ENCODE assay signal across 16 cellular contexts in the genomic region with DNA sequence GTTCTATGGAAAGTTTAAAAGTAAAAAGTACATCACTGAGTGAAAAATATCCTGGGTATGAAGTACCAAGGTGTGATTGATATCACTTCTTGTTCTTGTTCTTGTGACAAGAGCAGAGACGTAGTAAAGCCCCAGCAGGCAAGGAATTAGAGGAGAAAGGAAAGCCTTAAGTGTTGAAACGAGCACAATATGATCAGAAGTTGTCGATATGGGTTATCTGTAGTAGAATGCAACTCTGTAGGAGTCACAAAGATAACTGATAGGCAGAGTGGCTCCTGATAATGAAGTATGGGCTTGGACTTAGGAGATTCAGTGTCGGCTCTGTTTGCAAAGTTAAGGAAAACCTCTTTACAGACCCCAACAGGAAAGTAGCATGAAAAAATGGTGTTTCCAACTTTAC.
A peak's percentile ranks its signal among the peaks of the same experiment; 100 is the strongest.
DNase-seq lines count a peak whose midpoint lies in the region; ATAC-seq and TF ChIP-seq lines count a peak whose summit lies in the region.
"Had no signal": no experiment of that assay in that cellular context is flagged by ENCODE, and none has a peak within 500 bp of the region (broad histone marks: within the 10 kb centered on the region; RNA-seq: fewer than 3 reads in every experiment).

No MANE protein-coding gene starts in this region.

- H3K4me2 ChIP-seq in hepatocyte (peak overlapping the region; percentile 47), smooth muscle cell (no peak overlapping the region)
- H3K4me2 ChIP-seq: A549; BLaER1 treated with 17β-estradiol and CSF1 and Interleukin-3, amounts not matched to agents 10 nM and 100 nM had no signal

- H3K4me1 ChIP-seq in HUES6 (ENCODE audit: control insufficient read depth, insufficient read depth, low read length): peaks cover 3% of the 10 kb centered on the region; the same call in 1 of the 2 replicates
- no peaks in the 10 kb centered on the region for H3K4me1 ChIP-seq in hepatocyte (ENCODE audit: insufficient read depth)
- no peaks in the 10 kb centered on the region for H3K4me1 ChIP-seq in smooth muscle cell (ENCODE audit: low read depth)
- H3K4me1 ChIP-seq: A549; BLaER1 treated with 17β-estradiol and CSF1 and Interleukin-3, amounts not matched to agents 10 nM and 100 nM; Caco-2 had no signal

- DNase-seq in hepatocyte (ENCODE audit: low spot score): no peak
- DNase-seq in smooth muscle cell (lab: John Stamatoyannopoulos, UW; ENCODE audit: unreplicated experiment): no peak
- no peak for DNase-seq in NCI-H82 treated with DMSO at 0.1 percent for 48 hours (lab: John Stamatoyannopoulos, UW; ENCODE audit: unreplicated experiment)
- DNase-seq: AML-193; Caco-2; Calu3; CD4-positive, alpha-beta T cell; CD8-positive, alpha-beta T cell; DMS79 treated with DMSO at 0.1 percent for 48 hours; GF-D8 had no signal

- H3K79me2 ChIP-seq in hepatocyte (no peaks in the 10 kb centered on the region), smooth muscle cell (ENCODE audit: low read depth) (no peaks in the 10 kb centered on the region)

- H3K9ac ChIP-seq in HUES6 (ENCODE audit: low read length): peak overlapping the region; percentile 39
- no peak overlapping the region for H3K9ac ChIP-seq in smooth muscle cell (ENCODE audit: low read depth)
- H3K9ac ChIP-seq: BLaER1 treated with 17β-estradiol and CSF1 and Interleukin-3, amounts not matched to agents 10 nM and 100 nM had no signal

- H3K27me3 ChIP-seq in HUES6 (ENCODE audit: control insufficient read depth, insufficient read depth, low read length) (no peaks in the 10 kb centered on the region), hepatocyte (no peaks in the 10 kb centered on the region), smooth muscle cell (ENCODE audit: low read depth) (no peaks in the 10 kb centered on the region)
- H3K27me3 ChIP-seq: BLaER1 treated with 17β-estradiol and CSF1 and Interleukin-3, amounts not matched to agents 10 nM and 100 nM had no signal

- TF ChIP-seq CTCF in hepatocyte (IDR thresholded peaks at IDR 0.05; ENCODE audit: poor library complexity) (no peak), smooth muscle cell (IDR thresholded peaks at IDR 0.05; ENCODE audit: borderline replicate concordance, insufficient read depth, poor library complexity, severe bottlenecking) (no peak)

- H3K27ac ChIP-seq in HUES6 (ENCODE audit: low read depth, low read length): no peak overlapping the region
- H3K27ac ChIP-seq in hepatocyte: no peak overlapping the region
- no peak overlapping the region for H3K27ac ChIP-seq in smooth muscle cell (ENCODE audit: low read depth)
- H3K27ac ChIP-seq: 22Rv1; A549; BLaER1 treated with 17β-estradiol and CSF1 and Interleukin-3, amounts not matched to agents 10 nM and 100 nM; C4-2B had no signal

- H3K4me3 ChIP-seq in HUES6 (ENCODE audit: low read depth, low read length): no peak overlapping the region
- H3K4me3 ChIP-seq in hepatocyte: no peak overlapping the region
- no peak overlapping the region for H3K4me3 ChIP-seq in smooth muscle cell
- H3K4me3 ChIP-seq: A549; BLaER1 treated with 17β-estradiol and CSF1 and Interleukin-3, amounts not matched to agents 10 nM and 100 nM had no signal

- H3K9me2 ChIP-seq in hepatocyte (replicated peaks; ENCODE audit: insufficient read depth): no peaks in the 10 kb centered on the region

- peak overlapping the region; percentile 53 for H2AFZ ChIP-seq in hepatocyte
- peak overlapping the region; percentile 20 for H2AFZ ChIP-seq in smooth muscle cell (ENCODE audit: low read depth)

- H3K36me3 ChIP-seq in HUES6 (ENCODE audit: control insufficient read depth, insufficient read depth, low read length) (no peaks in the 10 kb centered on the region), hepatocyte (replicated peaks; ENCODE audit: insufficient read depth, low read depth) (no peaks in the 10 kb centered on the region), smooth muscle cell (ENCODE audit: low read depth) (no peaks in the 10 kb centered on the region)
- H3K36me3 ChIP-seq: BLaER1 treated with 17β-estradiol and CSF1 and Interleukin-3, amounts not matched to agents 10 nM and 100 nM had no signal

- no peak for ATAC-seq in HG02571 (IDR thresholded peaks at IDR 0.05; ENCODE audit: unreplicated experiment)
- ATAC-seq: A549; CD8-positive, alpha-beta T cell had no signal

- H4K20me1 ChIP-seq in hepatocyte (ENCODE audit: insufficient read depth, poor library complexity, severe bottlenecking) (no peaks in the 10 kb centered on the region), smooth muscle cell (ENCODE audit: low read depth) (no peaks in the 10 kb centered on the region)
- H4K20me1 ChIP-seq: BLaER1 treated with 17β-estradiol and CSF1 and Interleukin-3, amounts not matched to agents 10 nM and 100 nM had no signal

- WGBS in hepatocyte (ENCODE audit: low lambda C conversion rate, missing lambda C conversion rate): 42% methylated on average over 4 of the region's 4 CpGs
- WGBS in smooth muscle cell (ENCODE audit: low lambda C conversion rate): 35% methylated on average over 4 of the region's 4 CpGs

- H3K9me3 ChIP-seq in HUES6 (ENCODE audit: control insufficient read depth, insufficient read depth, low read depth, low read length) (no peaks in the 10 kb centered on the region), hepatocyte (ENCODE audit: low read depth) (no peaks in the 10 kb centered on the region), smooth muscle cell (replicated peaks; ENCODE audit: low read depth) (no peaks in the 10 kb centered on the region)
- H3K9me3 ChIP-seq: A549; BLaER1 treated with 17β-estradiol and CSF1 and Interleukin-3, amounts not matched to agents 10 nM and 100 nM; Caco-2 had no signal

- H3F3A ChIP-seq in smooth muscle cell (ENCODE audit: low read depth): no peaks in the 10 kb centered on the region
